In genomic region chr17:22462461-22462860, GRCh38 we compare ENCODE assay signal across 32 cellular contexts.
"Had no signal": no experiment of that assay in that cellular context is flagged by ENCODE, and none has a peak within 500 bp of the region (broad histone marks: within the 10 kb centered on the region; RNA-seq: fewer than 3 reads in every experiment).

No MANE protein-coding gene starts in this region.

- H3K4me3 Mint-ChIP-seq: naive thymus-derived CD8-positive, alpha-beta T cell; natural killer cell treated with Interleukin-12 subunit alpha and Interleukin-12 subunit beta and Interleukin-15 and Interleukin-18, amount 100 ng/mL, for 72 hours; nephron progenitor cell; neural crest cell; stimulated activated memory B cell treated with anti-CD40 and anti-IgM and Interleukin-4, amounts not matched to agents 10 μg/mL and 1 μg/mL and 100 μg/mL, for 72 hours; stimulated activated naive CD8-positive, alpha-beta T cell treated with anti-CD3 and anti-CD28 coated beads, Interleukin-15, amount 100 ng/mL, for 72 hours; type B pancreatic cell had no signal

- H3K9ac ChIP-seq: parathyroid adenoma had no signal

- H3K36me3 Mint-ChIP-seq: stimulated activated memory B cell treated with anti-CD40 and anti-IgM and Interleukin-4, amounts not matched to agents 10 μg/mL and 1 μg/mL and 100 μg/mL, for 72 hours; type B pancreatic cell had no signal

- H3K27ac ChIP-seq: neutrophil, ovary, parathyroid adenoma, psoas muscle, right lobe of liver, sigmoid colon, suprapubic skin, testis, tibial artery, transverse colon, upper lobe of right lung, uterus had no signal

- DNase-seq: naive thymus-derived CD8-positive, alpha-beta T cell; nephron progenitor cell; nucleus accumbens; ovary; posterior cingulate gyrus; psoas muscle; right cardiac atrium; right lobe of liver; sigmoid colon; small intestine; stimulated activated CD4-positive, alpha-beta T cell treated with anti-CD3 and anti-CD28 coated beads, Interleukin-15, amount 100 ng/mL, for 24 hours; stimulated activated CD4-positive, alpha-beta T cell treated with anti-CD3 and anti-CD28 coated beads, Interleukin-2, amount 100 ng/mL, for 24 hours; stimulated activated CD4-positive, alpha-beta T cell treated with anti-CD3 and anti-CD28 coated beads, Interleukin-2, amount 100 ng/mL, for 48 hours; stimulated activated CD4-positive, alpha-beta T cell treated with anti-CD3 and anti-CD28 coated beads, Interleukin-4, amount 100 ng/mL, for 4 hours; stimulated activated CD8-positive, alpha-beta memory T cell treated with anti-CD3 and anti-CD28 coated beads, Interleukin-4, amount 100 ng/mL, for 48 hours; stimulated activated naive CD4-positive, alpha-beta T cell; stimulated activated naive CD8-positive, alpha-beta T cell treated with anti-CD3 and anti-CD28 coated beads, Interleukin-15, amount 100 ng/mL, for 72 hours; stimulated activated naive CD8-positive, alpha-beta T cell treated with anti-CD3 and anti-CD28 coated beads, Interleukin-15, Interleukin-2, amounts not matched to agents 100 U/mL and 50 U/mL, for 24 hours; substantia nigra; testis; tibial artery; transverse colon; upper lobe of right lung; uterus had no signal

- H3K27me3 ChIP-seq: neutrophil, ovary, right lobe of liver, sigmoid colon, suprapubic skin, testis, tibial artery, transverse colon, upper lobe of right lung, uterus had no signal

- H3K4me1 Mint-ChIP-seq: naive thymus-derived CD8-positive, alpha-beta T cell; nephron progenitor cell; neural crest cell; stimulated activated memory B cell treated with anti-CD40 and anti-IgM and Interleukin-4, amounts not matched to agents 10 μg/mL and 1 μg/mL and 100 μg/mL, for 72 hours; stimulated activated naive CD8-positive, alpha-beta T cell treated with anti-CD3 and anti-CD28 coated beads, Interleukin-15, amount 100 ng/mL, for 72 hours had no signal

- H3K9me3 ChIP-seq: neutrophil, psoas muscle, right lobe of liver, testis, transverse colon, upper lobe of right lung, uterus had no signal

- H3K79me2 ChIP-seq: parathyroid adenoma had no signal

- H3K36me3 ChIP-seq: neutrophil, ovary, right lobe of liver, sigmoid colon, suprapubic skin, tibial artery, transverse colon, upper lobe of right lung, uterus had no signal

- H3K4me3 ChIP-seq: ovary, psoas muscle, right lobe of liver, sigmoid colon, suprapubic skin, testis, tibial artery, transverse colon, upper lobe of right lung, uterus had no signal

- H3K4me1 ChIP-seq: parathyroid adenoma, psoas muscle, right lobe of liver, sigmoid colon, suprapubic skin, testis, tibial artery, transverse colon, upper lobe of right lung, uterus had no signal

- H3K27ac Mint-ChIP-seq: naive thymus-derived CD8-positive, alpha-beta T cell; natural killer cell treated with Interleukin-12 subunit alpha and Interleukin-12 subunit beta and Interleukin-15 and Interleukin-18, amount 100 ng/mL, for 72 hours; nephron progenitor cell; progenitor cell of endocrine pancreas; stimulated activated memory B cell treated with anti-CD40 and anti-IgM and Interleukin-4, amounts not matched to agents 10 μg/mL and 1 μg/mL and 100 μg/mL, for 72 hours; stimulated activated naive CD8-positive, alpha-beta T cell treated with anti-CD3 and anti-CD28 coated beads, Interleukin-15, amount 100 ng/mL, for 72 hours; type B pancreatic cell had no signal

- H3K27me3 Mint-ChIP-seq: naive thymus-derived CD8-positive, alpha-beta T cell; natural killer cell treated with Interleukin-12 subunit alpha and Interleukin-12 subunit beta and Interleukin-15 and Interleukin-18, amount 100 ng/mL, for 72 hours; progenitor cell of endocrine pancreas; stimulated activated memory B cell treated with anti-CD40 and anti-IgM and Interleukin-4, amounts not matched to agents 10 μg/mL and 1 μg/mL and 100 μg/mL, for 72 hours; stimulated activated naive CD8-positive, alpha-beta T cell treated with anti-CD3 and anti-CD28 coated beads, Interleukin-15, amount 100 ng/mL, for 72 hours; type B pancreatic cell had no signal

- H2AFZ ChIP-seq: parathyroid adenoma had no signal
